ENCODE assay signal across 20 cellular contexts in genomic region chr4:20028694-20029093, GRCh38.
DNase-seq lines count a peak whose midpoint lies in the region; ATAC-seq, FAIRE-seq and TF ChIP-seq lines count a peak whose summit lies in the region.
"Had no signal": no experiment of that assay in that cellular context is flagged by ENCODE, and none has a peak within 500 bp of the region (broad histone marks: within the 10 kb centered on the region; RNA-seq: fewer than 3 reads in every experiment).

No MANE protein-coding gene starts in this region.

- TF ChIP-seq CTCF in epithelial cell of esophagus (IDR thresholded peaks at IDR 0.05; ENCODE audit: insufficient read depth, low read depth, low read length, missing control alignments): no peak
- no peak for TF ChIP-seq CTCF in right lobe of liver (IDR thresholded peaks at IDR 0.05)

- H3K4me3 ChIP-seq in epithelial cell of esophagus (ENCODE audit: low read length) (no peak overlapping the region), right lobe of liver (no peak overlapping the region)
- H3K4me3 ChIP-seq: gastrocnemius medialis, PC-9, right atrium auricular region had no signal

- 54% methylated on average over 4 of the region's 4 CpGs for WGBS in right lobe of liver (ENCODE audit: insufficient coverage, low coverage, low lambda C conversion rate, missing lambda C conversion rate)

- peak; percentile 84 for FAIRE-seq in RCC 7860 (lab: Jason Lieb, UNC)
- FAIRE-seq: G401.6 had no signal

- no peaks in the 10 kb centered on the region for H3K36me3 ChIP-seq in right lobe of liver
- H3K36me3 ChIP-seq: gastrocnemius medialis, right atrium auricular region had no signal

- intact Hi-C loops in right lobe of liver (cut with DNase I): no loop called here

- DNase-seq in EL: peak; percentile 24
- no peak for DNase-seq in RCC 7860 (ENCODE audit: low spot score)
- peak; percentile 84 for DNase-seq in epithelial cell of esophagus (ENCODE audit: low read depth)
- peak; percentile 69 for DNase-seq in kidney tubule cell (ENCODE audit: low spot score)
- no peak for DNase-seq in LoVo (ENCODE audit: low spot score)
- no peak for DNase-seq in right lobe of liver
- DNase-seq in AML-193 (lab: John Stamatoyannopoulos, UW): no peak
- DNase-seq in SKM-1 (lab: John Stamatoyannopoulos, UW; ENCODE audit: unreplicated experiment): no peak
- DNase-seq: activated CD4-positive, alpha-beta T cell treated with anti-CD3 and anti-CD28 coated beads, Interleukin-2, amount 10 ng/mL, durations not matched to agents 7 days and 5 days; activated CD8-positive, alpha-beta memory T cell treated with anti-CD3 and anti-CD28 coated beads, Interleukin-2, amount 50 U/mL, for 4 hours; activated effector memory CD4-positive, alpha-beta T cell treated with anti-CD3 and anti-CD28 coated beads, Interleukin-2, amount 50 U/mL, for 16 hours; gastrocnemius medialis; Kasumi-1; NCI-H1436; NCI-H2171 treated with DMSO at 0.1 percent for 48 hours; NCI-H82; trophoblast cell had no signal

- no peak overlapping the region for H3K27ac ChIP-seq in right lobe of liver
- H3K27ac ChIP-seq: gastrocnemius medialis, PC-9, right atrium auricular region had no signal

- no peak for ATAC-seq in right lobe of liver
- ATAC-seq: gastrocnemius medialis had no signal

- no peak for TF ChIP-seq POLR2A in right lobe of liver (IDR thresholded peaks at IDR 0.05)

- H3K4me1 ChIP-seq in right lobe of liver: no peaks in the 10 kb centered on the region
- H3K4me1 ChIP-seq: gastrocnemius medialis, right atrium auricular region had no signal

- no peaks in the 10 kb centered on the region for H3K27me3 ChIP-seq in right lobe of liver
- H3K27me3 ChIP-seq: gastrocnemius medialis, right atrium auricular region had no signal

- H3K9me3 ChIP-seq in right lobe of liver: no peaks in the 10 kb centered on the region
- H3K9me3 ChIP-seq: gastrocnemius medialis, right atrium auricular region had no signal

Comparison
In these comparisons a context has a peak if more than half of its experiments do, and no peak if none do; other contexts are left out.
1. DNase-seq: peak in EL (single experiment), epithelial cell of esophagus (single experiment) and kidney tubule cell (single experiment); none in RCC 7860 (single experiment), LoVo (single experiment), right lobe of liver (0 of 3), AML-193 (0 of 2) and SKM-1 (single experiment).